In genomic region chr1:19483261-19483660, GRCh38 we compare ENCODE assay signal across 7 cellular contexts. TPM values are rescaled to one million over a fixed set of nuclear protein-coding genes. Genes with fewer than 3 reads are reported as not detected.
DNase-seq lines count a peak whose midpoint lies in the region; ATAC-seq and TF ChIP-seq lines count a peak whose summit lies in the region.

No MANE protein-coding gene starts in this region.

- no peaks in the 10 kb centered on the region for H3K9me3 Mint-ChIP-seq in activated CD4-positive, alpha-beta memory T cell treated with anti-CD3 and anti-CD28 coated beads for 36 hours
- H3K9me3 Mint-ChIP-seq in glutamatergic neuron (ENCODE audit: unreplicated experiment) = peaks cover 12% of the 10 kb centered on the region
- H3K9me3 Mint-ChIP-seq in stimulated activated memory B cell treated with anti-CD40 and anti-IgM and Interleukin-4, amounts not matched to agents 10 μg/mL and 1 μg/mL and 100 μg/mL, for 72 hours = no peaks in the 10 kb centered on the region

- peaks cover 72% of the 10 kb centered on the region for H3K4me1 Mint-ChIP-seq in activated CD4-positive, alpha-beta memory T cell treated with anti-CD3 and anti-CD28 coated beads for 36 hours (ENCODE audit: low read depth)
- H3K4me1 Mint-ChIP-seq in glutamatergic neuron (ENCODE audit: low read depth, unreplicated experiment) = peaks cover 45% of the 10 kb centered on the region
- H3K4me1 Mint-ChIP-seq in stimulated activated memory B cell treated with anti-CD40 and anti-IgM and Interleukin-4, amounts not matched to agents 10 μg/mL and 1 μg/mL and 100 μg/mL, for 72 hours = peaks cover 84% of the 10 kb centered on the region

- RAD21 ChIA-PET in HCT116 (lab: Charles Lee; ENCODE audit: low non-redundant PET in 1 of 2, low total read pairs in 2 of 2, uncharacterized antibody in 2 of 2, unreplicated experiment in 2 of 2) = no interaction called here

- BruUV-seq in HCT116 (replicated peaks; lab: Mats Ljungman, UMichigan) = TSS peak; percentile 28

- H3K79me2 ChIP-seq in HCT116 (ENCODE audit: insufficient read depth, low read length) = peaks cover 82% of the 10 kb centered on the region

- peak overlapping the region; percentile 93 for H3K27ac Mint-ChIP-seq in activated CD4-positive, alpha-beta memory T cell treated with anti-CD3 and anti-CD28 coated beads for 36 hours
- no peak overlapping the region for H3K27ac Mint-ChIP-seq in glutamatergic neuron (ENCODE audit: unreplicated experiment)
- peak overlapping the region; percentile 94 for H3K27ac Mint-ChIP-seq in stimulated activated memory B cell treated with anti-CD40 and anti-IgM and Interleukin-4, amounts not matched to agents 10 μg/mL and 1 μg/mL and 100 μg/mL, for 72 hours

- POLR2A ChIA-PET in HCT116 (lab: Charles Lee) = no interaction called here
- POLR2A ChIA-PET in activated CD4-positive, alpha-beta memory T cell treated with anti-CD3 and anti-CD28 coated beads for 36 hours (lab: Charles Lee) = interaction anchor here (1.4 to 2.1 kb wide), 2 partner anchors 14 to 35 kb away, joined by 5 to 15 read pairs; no protein-coding TSS in a partner anchor

- TF ChIP-seq CTCF in HCT116 (IDR thresholded peaks at IDR 0.05 in 2 of 3, conservative IDR thresholded peaks at IDR 0.05 in 1 of 3; ENCODE audit: borderline replicate concordance in 1 of 3, insufficient read depth in 1 of 3, low read depth in 2 of 3, low read length in 2 of 3) = no peak
- TF ChIP-seq CTCF in glutamatergic neuron (IDR thresholded peaks at IDR 0.05; ENCODE audit: partially characterized antibody, unreplicated experiment) = no peak

- intact Hi-C loops in HCT116 (cut with micrococcal nuclease) = loop anchor here (5.0 kb wide), 1 partner anchor 114 kb away; a partner anchor contains a TSS
- intact Hi-C loops in activated CD4-positive, alpha-beta memory T cell treated with anti-CD3 and anti-CD28 coated beads for 36 hours (cut with micrococcal nuclease) = loop anchor here (1.0 to 10.0 kb wide), 4 partner anchors 24 to 528 kb away; partner anchors contain the start of gene IFFO2

- no peak overlapping the region for H3K27ac ChIP-seq in HCT116 (ENCODE audit: low read depth, low read length)

- no peak for ATAC-seq in HCT116
- no peak for ATAC-seq in stimulated activated memory B cell treated with anti-CD40 and anti-IgM and Interleukin-4, amounts not matched to agents 10 μg/mL and 1 μg/mL and 100 μg/mL, for 72 hours
- no peak for ATAC-seq in GM21576 (IDR thresholded peaks at IDR 0.05; ENCODE audit: unreplicated experiment)
- no peak for ATAC-seq in GM21515 (IDR thresholded peaks at IDR 0.05; ENCODE audit: unreplicated experiment)

- no peaks in the 10 kb centered on the region for H4K20me1 ChIP-seq in HCT116 (ENCODE audit: insufficient read depth)

- H3K4me3 ChIP-seq in HCT116 (replicated peaks in 1 of 2; ENCODE audit: low read depth in 1 of 2, low read length in 2 of 2) = peak overlapping the region in 1 of 2 experiments; percentile 92; a peak in 1 of 4 replicates

- CTCF ChIA-PET in HCT116 (lab: Charles Lee) = interaction anchor here (1.2 kb wide), 1 partner anchor 99 kb away, joined by 4 read pairs; no protein-coding TSS in a partner anchor
- CTCF ChIA-PET in activated CD4-positive, alpha-beta memory T cell treated with anti-CD3 and anti-CD28 coated beads for 36 hours (lab: Charles Lee) = interaction anchor here (0.8 to 10.1 kb wide), 4 partner anchors 15 to 99 kb away, joined by 3 to 77 read pairs (median 10); no protein-coding TSS in a partner anchor

- H3K27me3 ChIP-seq in HCT116 (ENCODE audit: insufficient read depth, low read length) = no peaks in the 10 kb centered on the region

- H3K27me3 Mint-ChIP-seq in activated CD4-positive, alpha-beta memory T cell treated with anti-CD3 and anti-CD28 coated beads for 36 hours = no peaks in the 10 kb centered on the region
- peaks cover 6% of the 10 kb centered on the region for H3K27me3 Mint-ChIP-seq in glutamatergic neuron (ENCODE audit: unreplicated experiment)
- H3K27me3 Mint-ChIP-seq in stimulated activated memory B cell treated with anti-CD40 and anti-IgM and Interleukin-4, amounts not matched to agents 10 μg/mL and 1 μg/mL and 100 μg/mL, for 72 hours = no peaks in the 10 kb centered on the region

- peak overlapping the region; percentile 99 for H3K4me2 ChIP-seq in HCT116 (ENCODE audit: low read length)

- H3K4me1 ChIP-seq in HCT116 (ENCODE audit: control insufficient read depth in 1 of 2, insufficient read depth in 2 of 2, low read length in 2 of 2) = peaks cover 11 to 23% of the 10 kb centered on the region in 2 experiments; a peak in 3 of 4 replicates

- no peaks in the 10 kb centered on the region for H3K9me2 ChIP-seq in HCT116 (ENCODE audit: insufficient read depth)

- H2AFZ ChIP-seq in HCT116 (ENCODE audit: low read depth, low read length, poor library complexity, severe bottlenecking) = no peak overlapping the region

- no peak overlapping the region for H3K9ac ChIP-seq in HCT116 (ENCODE audit: low read length)

- H3K36me3 Mint-ChIP-seq in activated CD4-positive, alpha-beta memory T cell treated with anti-CD3 and anti-CD28 coated beads for 36 hours = peaks cover 10% of the 10 kb centered on the region
- no peaks in the 10 kb centered on the region for H3K36me3 Mint-ChIP-seq in glutamatergic neuron (ENCODE audit: unreplicated experiment)
- peaks cover 12% of the 10 kb centered on the region for H3K36me3 Mint-ChIP-seq in stimulated activated memory B cell treated with anti-CD40 and anti-IgM and Interleukin-4, amounts not matched to agents 10 μg/mL and 1 μg/mL and 100 μg/mL, for 72 hours

- TF ChIP-seq POLR2A in HCT116 (IDR thresholded peaks at IDR 0.05; ENCODE audit: borderline replicate concordance, extremely low read depth, insufficient read depth, insufficient read length) = no peak

- no peaks in the 10 kb centered on the region for H3K36me3 ChIP-seq in HCT116 (ENCODE audit: control insufficient read depth in 1 of 2, insufficient read depth in 2 of 2, low read length in 2 of 2)

- DNase-seq in HCT116 (ENCODE audit: low read depth, low spot score) (no peak), glutamatergic neuron (no peak), cortex of kidney (lab: John Stamatoyannopoulos, UW) (no peak)
- peak; percentile 74 for DNase-seq in activated CD4-positive, alpha-beta memory T cell treated with anti-CD3 and anti-CD28 coated beads for 36 hours

- H3K4me3 Mint-ChIP-seq in activated CD4-positive, alpha-beta memory T cell treated with anti-CD3 and anti-CD28 coated beads for 36 hours = peak overlapping the region; percentile 96
- peak overlapping the region; percentile 98 for H3K4me3 Mint-ChIP-seq in glutamatergic neuron (ENCODE audit: unreplicated experiment)
- H3K4me3 Mint-ChIP-seq in stimulated activated memory B cell treated with anti-CD40 and anti-IgM and Interleukin-4, amounts not matched to agents 10 μg/mL and 1 μg/mL and 100 μg/mL, for 72 hours = peak overlapping the region; percentile 88

- no peaks in the 10 kb centered on the region for H3K9me3 ChIP-seq in HCT116 (ENCODE audit: control insufficient read depth in 1 of 2, insufficient read depth in 1 of 2, low read depth in 1 of 2, low read length in 2 of 2)

- TF ChIP-seq RAD21 in HCT116 (IDR thresholded peaks at IDR 0.05; ENCODE audit: low read depth) = no peak

TF ChIP-seq in HCT116, 20 proteins besides CTCF, POLR2A, EP300 and RAD21:
- TF ChIP-seq CBX3 (IDR thresholded peaks at IDR 0.05; ENCODE audit: low read depth) (no peak), SRF (IDR thresholded peaks at IDR 0.05; ENCODE audit: low read depth) (no peak), FOSL1 (IDR thresholded peaks at IDR 0.05; ENCODE audit: low read depth) (no peak), MAX (IDR thresholded peaks at IDR 0.05) (no peak), POLR2AphosphoS5 (IDR thresholded peaks at IDR 0.05; ENCODE audit: low read depth, low read length) (no peak), JUND (IDR thresholded peaks at IDR 0.05) (no peak), ZFX (IDR thresholded peaks at IDR 0.05) (no peak), ATF3 (IDR thresholded peaks at IDR 0.05) (no peak), ELF1 (IDR thresholded peaks at IDR 0.05; ENCODE audit: borderline replicate concordance, low read depth) (no peak)
- TF ChIP-seq, protein P1, sequence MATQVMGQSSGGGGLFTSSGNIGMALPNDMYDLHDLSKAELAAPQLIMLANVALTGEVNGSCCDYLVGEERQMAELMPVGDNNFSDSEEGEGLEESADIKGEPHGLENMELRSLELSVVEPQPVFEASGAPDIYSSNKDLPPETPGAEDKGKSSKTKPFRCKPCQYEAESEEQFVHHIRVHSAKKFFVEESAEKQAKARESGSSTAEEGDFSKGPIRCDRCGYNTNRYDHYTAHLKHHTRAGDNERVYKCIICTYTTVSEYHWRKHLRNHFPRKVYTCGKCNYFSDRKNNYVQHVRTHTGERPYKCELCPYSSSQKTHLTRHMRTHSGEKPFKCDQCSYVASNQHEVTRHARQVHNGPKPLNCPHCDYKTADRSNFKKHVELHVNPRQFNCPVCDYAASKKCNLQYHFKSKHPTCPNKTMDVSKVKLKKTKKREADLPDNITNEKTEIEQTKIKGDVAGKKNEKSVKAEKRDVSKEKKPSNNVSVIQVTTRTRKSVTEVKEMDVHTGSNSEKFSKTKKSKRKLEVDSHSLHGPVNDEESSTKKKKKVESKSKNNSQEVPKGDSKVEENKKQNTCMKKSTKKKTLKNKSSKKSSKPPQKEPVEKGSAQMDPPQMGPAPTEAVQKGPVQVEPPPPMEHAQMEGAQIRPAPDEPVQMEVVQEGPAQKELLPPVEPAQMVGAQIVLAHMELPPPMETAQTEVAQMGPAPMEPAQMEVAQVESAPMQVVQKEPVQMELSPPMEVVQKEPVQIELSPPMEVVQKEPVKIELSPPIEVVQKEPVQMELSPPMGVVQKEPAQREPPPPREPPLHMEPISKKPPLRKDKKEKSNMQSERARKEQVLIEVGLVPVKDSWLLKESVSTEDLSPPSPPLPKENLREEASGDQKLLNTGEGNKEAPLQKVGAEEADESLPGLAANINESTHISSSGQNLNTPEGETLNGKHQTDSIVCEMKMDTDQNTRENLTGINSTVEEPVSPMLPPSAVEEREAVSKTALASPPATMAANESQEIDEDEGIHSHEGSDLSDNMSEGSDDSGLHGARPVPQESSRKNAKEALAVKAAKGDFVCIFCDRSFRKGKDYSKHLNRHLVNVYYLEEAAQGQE (IDR thresholded peaks at IDR 0.05; ENCODE audit: low read depth) = no peak

RNA-seq across cellular contexts. Expression of gene CAPZB, which starts 2.1 kb away (rescaled TPM):
- 203 TPM for total RNA-seq in HCT116 (2021; ENCODE audit: unreplicated experiment)
- 163 and 180 TPM in 2 replicates for polyA plus RNA-seq in HCT116 (2012)
- total RNA-seq in activated CD4-positive, alpha-beta memory T cell treated with anti-CD3 and anti-CD28 coated beads for 36 hours = 100 to 1,000 TPM; 388 to 419 TPM
- total RNA-seq in glutamatergic neuron (ENCODE audit: unreplicated experiment) = 326 TPM
